In the genomic region with DNA sequence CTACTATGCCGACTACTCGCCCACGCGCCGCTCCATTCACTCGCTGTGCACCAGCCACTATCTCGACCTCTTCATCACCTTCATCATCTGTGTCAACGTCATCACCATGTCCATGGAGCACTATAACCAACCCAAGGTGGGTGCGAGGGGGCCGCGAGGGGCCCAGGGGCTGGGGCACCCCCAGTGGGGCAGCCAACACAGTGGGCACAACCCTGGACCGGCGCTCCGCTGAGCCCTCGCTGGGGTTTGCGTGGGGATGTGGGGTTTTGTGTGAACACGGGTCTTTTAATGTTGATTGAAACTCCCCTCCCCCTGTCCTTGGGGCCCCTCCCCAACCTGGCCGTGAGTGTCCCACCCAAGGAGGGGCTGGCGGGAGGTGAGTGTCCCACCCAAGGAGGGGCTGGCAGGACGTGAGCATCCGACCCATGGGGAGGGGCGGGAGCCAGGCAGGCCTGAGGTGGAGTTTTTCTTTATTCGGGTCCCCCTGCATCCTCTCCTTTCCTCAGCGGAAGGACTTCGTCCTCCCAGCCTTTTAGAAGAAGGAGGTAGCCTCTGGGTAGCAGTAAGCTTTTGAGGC, we compare ENCODE assay signal across 23 cellular contexts. TPM values are rescaled to one million over a fixed set of nuclear protein-coding genes. Genes with fewer than 3 reads are reported as not detected.
DNase-seq lines count a peak whose midpoint lies in the region; ATAC-seq, FAIRE-seq and TF ChIP-seq lines count a peak whose summit lies in the region.
"Had no signal": no experiment of that assay in that cellular context is flagged by ENCODE, and none has a peak within 500 bp of the region (broad histone marks: within the 10 kb centered on the region; RNA-seq: fewer than 3 reads in every experiment).

No MANE protein-coding gene starts in this region.

- H3K9me1 ChIP-seq in K562 (ENCODE audit: control insufficient read depth, insufficient read depth, low read length), result no peaks in the 10 kb centered on the region

- FAIRE-seq in K562 (lab: Jason Lieb, UNC), result no peak
- FAIRE-seq: A204.1, D721Med, G401.6, GM12891, GM19239 had no signal

- 2% methylated on average over 15 of the region's 25 CpGs for WGBS in K562 (ENCODE audit: insufficient coverage, low coverage, missing lambda C conversion rate)

- no peak for TF ChIP-seq POLR2A in K562 (conservative IDR thresholded peaks at IDR 0.05)

- DNase-seq in K562 (ENCODE audit: extremely low read depth in 1 of 4, low spot score in 3 of 4) (no peak), cerebellum (ENCODE audit: low spot score) (no peak)
- DNase-seq in CD4-positive, alpha-beta T cell, result no peak
- DNase-seq: 8988T; ACHN; BE2C; C1 segment of cervical spinal cord; Caco-2; Calu3; CD4-positive, CD25-positive, alpha-beta regulatory T cell; CD8-positive, alpha-beta T cell; DMS79 treated with DMSO at 0.1 percent for 48 hours; GF-D8 had no signal

- H3K9me3 ChIP-seq in HEK293 (ENCODE audit: control insufficient read depth, insufficient read depth, low read depth, low read length) (no peaks in the 10 kb centered on the region), K562 (replicated peaks; ENCODE audit: control insufficient read depth, insufficient read depth, low read depth, low read length) (no peaks in the 10 kb centered on the region)
- no peaks in the 10 kb centered on the region for H3K9me3 ChIP-seq in CD4-positive, alpha-beta T cell (ENCODE audit: control insufficient read depth, low read length)
- H3K9me3 ChIP-seq: BE2C, BLaER1, Caco-2 had no signal

- H4K20me1 ChIP-seq in K562 (replicated peaks; ENCODE audit: control insufficient read depth, insufficient read depth, low read length), result peaks cover 7% of the 10 kb centered on the region

- H3K4me1 ChIP-seq in HEK293 (ENCODE audit: control insufficient read depth, insufficient read depth, low read length) (no peaks in the 10 kb centered on the region), K562 (replicated peaks in 1 of 2; ENCODE audit: control insufficient read depth in 2 of 2, insufficient read depth in 2 of 2, low read length in 2 of 2) (peaks cover 0 to 64% of the 10 kb centered on the region in 2 experiments; a peak in 2 of 5 replicates)
- H3K4me1 ChIP-seq: BE2C, Caco-2 had no signal

- H3K4me1 Mint-ChIP-seq in CD4-positive, alpha-beta T cell (ENCODE audit: low read depth), result no peaks in the 10 kb centered on the region
- H3K4me1 Mint-ChIP-seq: CD14-positive monocyte; CD4-positive, CD25-positive, alpha-beta regulatory T cell had no signal

- no peak overlapping the region for H3K27ac ChIP-seq in HEK293 (ENCODE audit: extremely low read depth, low read depth, low read length)
- H3K27ac ChIP-seq in K562 (ENCODE audit: extremely low read depth, low read depth, low read length), result no peak overlapping the region
- H3K27ac ChIP-seq in CD4-positive, alpha-beta T cell (ENCODE audit: low read depth, low read length), result no peak overlapping the region
- H3K27ac ChIP-seq: BLaER1 had no signal

- no peak overlapping the region for H3K9ac ChIP-seq in K562 (ENCODE audit: insufficient read depth in 1 of 2, low read depth in 2 of 2, low read length in 2 of 2)
- H3K9ac ChIP-seq: BLaER1 had no signal

- no peaks in the 10 kb centered on the region for H3K36me3 Mint-ChIP-seq in CD4-positive, alpha-beta T cell (ENCODE audit: low read depth)
- H3K36me3 Mint-ChIP-seq: CD14-positive monocyte; CD4-positive, CD25-positive, alpha-beta regulatory T cell; CD8-positive, alpha-beta T cell had no signal

- no peak overlapping the region for H3K27ac Mint-ChIP-seq in CD4-positive, alpha-beta T cell
- H3K27ac Mint-ChIP-seq: CD14-positive monocyte; CD4-positive, CD25-positive, alpha-beta regulatory T cell; CD8-positive, alpha-beta T cell had no signal

- POLR2A ChIA-PET in HEK293 (lab: Yijun Ruan, JAX) (no interaction called here), K562 (lab: Yijun Ruan, JAX) (no interaction called here)
- POLR2A ChIA-PET in CD4-positive, alpha-beta T cell (lab: Charles Lee), result no interaction called here

- in situ Hi-C loops in K562 (cut with MboI), result no loop called here

- no peak for TF ChIP-seq CTCF in HEK293 (tag by site-specific recombination; IDR thresholded peaks at IDR 0.05)
- no peak for TF ChIP-seq CTCF in K562 (IDR thresholded peaks at IDR 0.05 in 2 of 3, conservative IDR thresholded peaks at IDR 0.05 in 1 of 3; ENCODE audit: insufficient read depth in 2 of 3, low read depth in 1 of 3, low read length in 3 of 3)
- no peak for TF ChIP-seq CTCF in CD4-positive, alpha-beta T cell (IDR thresholded peaks at IDR 0.05)

- ATAC-seq in K562, result no peak
- no peak for ATAC-seq in CD4-positive, alpha-beta T cell (ENCODE audit: poor library complexity)
- ATAC-seq: CD8-positive, alpha-beta T cell had no signal

- H2AFZ ChIP-seq in K562 (ENCODE audit: low read depth, low read length), result no peak overlapping the region

- intact Hi-C loops in K562 (cut with micrococcal nuclease), result no loop called here
- intact Hi-C loops in CD4-positive, alpha-beta T cell (cut with DNase I, micrococcal nuclease), result no loop called here

- peaks cover 33 to 88% of the 10 kb centered on the region in 2 experiments; a peak in 4 of 5 replicates for H3K27me3 ChIP-seq in K562 (ENCODE audit: control insufficient read depth in 2 of 2, insufficient read depth in 2 of 2, low read length in 2 of 2)
- H3K27me3 ChIP-seq in CD4-positive, alpha-beta T cell (ENCODE audit: control insufficient read depth, insufficient read depth, low read length), result no peaks in the 10 kb centered on the region
- H3K27me3 ChIP-seq: BE2C, BLaER1 had no signal

- BruUV-seq in K562 (replicated peaks; lab: Mats Ljungman, UMichigan), result no TSS peak

- no peak overlapping the region for H3K4me2 ChIP-seq in K562 (ENCODE audit: insufficient read depth, low read length)
- H3K4me2 ChIP-seq: BLaER1 had no signal

- CTCF ChIA-PET in HEK293 (lab: Yijun Ruan, JAX) (interaction anchor here (0.5 to 1.1 kb wide), 2 partner anchors 157 to 277 kb away, joined by 3 to 8 read pairs; no protein-coding TSS in a partner anchor), K562 (lab: Yijun Ruan, JAX; ENCODE audit: low intra/inter-chr PET ratio) (no interaction called here)
- CTCF ChIA-PET in CD4-positive, alpha-beta T cell (lab: Charles Lee), result no interaction called here

- no peaks in the 10 kb centered on the region for H3K9me3 Mint-ChIP-seq in CD4-positive, alpha-beta T cell
- H3K9me3 Mint-ChIP-seq: CD8-positive, alpha-beta T cell had no signal

- no peak for TF ChIP-seq EP300 in K562 (IDR thresholded peaks at IDR 0.05; ENCODE audit: low read length)

- no peaks in the 10 kb centered on the region for H3K79me2 ChIP-seq in K562 (ENCODE audit: control insufficient read depth, insufficient read depth, low read length)

- H3K4me3 Mint-ChIP-seq in CD4-positive, alpha-beta T cell, result no peak overlapping the region
- H3K4me3 Mint-ChIP-seq: CD14-positive monocyte; CD4-positive, CD25-positive, alpha-beta regulatory T cell; CD8-positive, alpha-beta T cell had no signal

- H3K4me3 ChIP-seq in HEK293 (ENCODE audit: low read depth, low read length) (no peak overlapping the region), K562 (no peak overlapping the region)
- H3K4me3 ChIP-seq: BLaER1 had no signal

- TF ChIP-seq RAD21 in K562 (CRISPR knock-in tag; conservative IDR thresholded peaks at IDR 0.05 in 1 of 2, IDR thresholded peaks at IDR 0.05 in 1 of 2), result no peak

- H3K36me3 ChIP-seq in HEK293 (ENCODE audit: control insufficient read depth in 2 of 2, insufficient read depth in 1 of 2, low read length in 2 of 2) (peaks cover 0 to 24% of the 10 kb centered on the region in 2 experiments; a peak in 1 of 3 replicates), K562 (ENCODE audit: control insufficient read depth, insufficient read depth, low read length) (no peaks in the 10 kb centered on the region)
- H3K36me3 ChIP-seq: BE2C had no signal

- H3K27me3 Mint-ChIP-seq in CD4-positive, alpha-beta T cell, result no peaks in the 10 kb centered on the region
- H3K27me3 Mint-ChIP-seq: CD4-positive, CD25-positive, alpha-beta regulatory T cell had no signal

RNA-seq across cellular contexts. Expression of a gene that starts 11.2 kb away (rescaled TPM):
- total RNA-seq in K562 (2011; cell fraction: chromatin; rRNA removed; ENCODE audit: low replicate concordance), result not detected in 2 replicates
- not detected in 2 replicates for total RNA-seq in K562 (2011; cell fraction: nucleolus; rRNA removed)
- total RNA-seq in K562 (2011; cell fraction: nucleoplasm; rRNA removed), result not detected in 2 replicates
- total RNA-seq in K562 (2014; rRNA removed) (not detected in 2 replicates), K562 (2014; rRNA removed; fragmentation: Illumina TruSeq; extraction: Trizol) (not detected in 2 replicates), K562 (2015; rRNA removed; fragmentation: Illumina TruSeq; extraction: Trizol) (not detected in 2 replicates), K562 (2021) (not detected in 2 replicates), cerebellum (not detected)
- polyA plus RNA-seq in K562 (2011; rRNA removed) (not detected in 2 replicates), K562 (2014; fragmentation: Illumina TruSeq; extraction: Trizol) (not detected in 2 replicates), K562 (2014; fragmentation: Nextera tagmentation; extraction: Ambion mirVana) (not detected), K562 (2014; rRNA removed) (not detected in 2 replicates)
- polyA plus RNA-seq in K562 (2011; cell fraction: cytosol; rRNA removed), result not detected in 2 replicates
- not detected in 2 replicates for polyA plus RNA-seq in K562 (2011; cell fraction: nucleus; rRNA removed)
- polyA plus RNA-seq in K562 (2012), result not detected in 2 replicates
- not detected in 2 replicates for polyA minus RNA-seq in K562 (2011; rRNA and poly(A)+ RNA removed)
- not detected in 2 replicates for polyA minus RNA-seq in K562 (2011; cell fraction: cytosol; rRNA and poly(A)+ RNA removed)
- polyA minus RNA-seq in K562 (2011; cell fraction: nucleus; rRNA and poly(A)+ RNA removed), result not detected in 2 replicates
- total RNA-seq in CD4-positive, alpha-beta T cell, result not detected
- total RNA-seq: A673; Caco-2; Calu3; CD4-positive, CD25-positive, alpha-beta regulatory T cell; CD8-positive, alpha-beta T cell had no signal
- polyA plus RNA-seq: AG04450; CD14-positive monocyte; CD4-positive, CD25-positive, alpha-beta regulatory T cell had no signal

RNA-seq across cellular contexts. Expression of a gene that starts 16.1 kb away (rescaled TPM):
- not detected in 2 replicates for total RNA-seq in K562 (2011; cell fraction: chromatin; rRNA removed; ENCODE audit: low replicate concordance)
- not detected in 2 replicates for total RNA-seq in K562 (2011; cell fraction: nucleolus; rRNA removed)
- total RNA-seq in K562 (2011; cell fraction: nucleoplasm; rRNA removed), result not detected in 2 replicates
- not detected in 2 replicates for total RNA-seq in K562 (2014; rRNA removed)
- not detected in 2 replicates for total RNA-seq in K562 (2014; rRNA removed; fragmentation: Illumina TruSeq; extraction: Trizol)
- total RNA-seq in K562 (2015; rRNA removed; fragmentation: Illumina TruSeq; extraction: Trizol), result not detected in 2 replicates
- total RNA-seq in K562 (2021), result 0.16 and 0.18 TPM in 2 replicates
- not detected in 2 replicates for polyA plus RNA-seq in K562 (2011; rRNA removed)
- not detected in 2 replicates for polyA plus RNA-seq in K562 (2011; cell fraction: cytosol; rRNA removed)
- polyA plus RNA-seq in K562 (2011; cell fraction: nucleus; rRNA removed), result not detected in 2 replicates
- polyA plus RNA-seq in K562 (2012), result not detected in 2 replicates
- not detected in 2 replicates for polyA plus RNA-seq in K562 (2014; fragmentation: Illumina TruSeq; extraction: Trizol)
- not detected for polyA plus RNA-seq in K562 (2014; fragmentation: Nextera tagmentation; extraction: Ambion mirVana)
- polyA plus RNA-seq in K562 (2014; rRNA removed), result not detected in 2 replicates
- not detected in 2 replicates for polyA minus RNA-seq in K562 (2011; rRNA and poly(A)+ RNA removed)
- polyA minus RNA-seq in K562 (2011; cell fraction: cytosol; rRNA and poly(A)+ RNA removed), result not detected in 2 replicates
- polyA minus RNA-seq in K562 (2011; cell fraction: nucleus; rRNA and poly(A)+ RNA removed), result not detected in 2 replicates
- not detected for total RNA-seq in cerebellum
- not detected for total RNA-seq in CD4-positive, alpha-beta T cell
- total RNA-seq: Caco-2; Calu3; CD4-positive, CD25-positive, alpha-beta regulatory T cell; CD8-positive, alpha-beta T cell had no signal
- polyA plus RNA-seq: AG04450; CD14-positive monocyte; CD4-positive, CD25-positive, alpha-beta regulatory T cell had no signal

RNA-seq across cellular contexts. Expression of a gene that starts 26.6 kb away (rescaled TPM):
- not detected in 2 replicates for total RNA-seq in K562 (2011; cell fraction: chromatin; rRNA removed; ENCODE audit: low replicate concordance)
- not detected in 2 replicates for total RNA-seq in K562 (2011; cell fraction: nucleolus; rRNA removed)
- total RNA-seq in K562 (2011; cell fraction: nucleoplasm; rRNA removed), result not detected in 2 replicates
- total RNA-seq in K562 (2014; rRNA removed) (not detected in 2 replicates), K562 (2014; rRNA removed; fragmentation: Illumina TruSeq; extraction: Trizol) (not detected in 2 replicates), K562 (2015; rRNA removed; fragmentation: Illumina TruSeq; extraction: Trizol) (not detected in 2 replicates), K562 (2021) (0.31 TPM in 1 of 2 replicates, not detected in the other), cerebellum (0.27 TPM)
- polyA plus RNA-seq in K562 (2011; rRNA removed) (not detected in 2 replicates), K562 (2014; fragmentation: Illumina TruSeq; extraction: Trizol) (not detected in 2 replicates), K562 (2014; fragmentation: Nextera tagmentation; extraction: Ambion mirVana) (not detected), K562 (2014; rRNA removed) (not detected in 2 replicates)
- polyA plus RNA-seq in K562 (2011; cell fraction: cytosol; rRNA removed), result not detected in 2 replicates
- polyA plus RNA-seq in K562 (2011; cell fraction: nucleus; rRNA removed), result not detected in 2 replicates
- polyA plus RNA-seq in K562 (2012), result 0.10 TPM in 1 of 2 replicates, not detected in the other
- polyA minus RNA-seq in K562 (2011; rRNA and poly(A)+ RNA removed), result not detected in 2 replicates
- not detected in 2 replicates for polyA minus RNA-seq in K562 (2011; cell fraction: cytosol; rRNA and poly(A)+ RNA removed)
- polyA minus RNA-seq in K562 (2011; cell fraction: nucleus; rRNA and poly(A)+ RNA removed), result not detected in 2 replicates
- under 1 TPM in 1 of 2 experiments, not detected in 1; 0.22 TPM for total RNA-seq in CD4-positive, alpha-beta T cell
- total RNA-seq: Caco-2; Calu3; CD4-positive, CD25-positive, alpha-beta regulatory T cell; CD8-positive, alpha-beta T cell had no signal
- polyA plus RNA-seq: AG04450; CD14-positive monocyte; CD4-positive, CD25-positive, alpha-beta regulatory T cell had no signal

RNA-seq across cellular contexts. Expression of a gene that starts 42.0 kb away (rescaled TPM):
- not detected in 2 replicates for total RNA-seq in K562 (2011; cell fraction: chromatin; rRNA removed; ENCODE audit: low replicate concordance)
- not detected in 2 replicates for total RNA-seq in K562 (2011; cell fraction: nucleolus; rRNA removed)
- total RNA-seq in K562 (2011; cell fraction: nucleoplasm; rRNA removed), result not detected in 2 replicates
- total RNA-seq in K562 (2014; rRNA removed) (not detected in 2 replicates), K562 (2014; rRNA removed; fragmentation: Illumina TruSeq; extraction: Trizol) (not detected in 2 replicates), K562 (2015; rRNA removed; fragmentation: Illumina TruSeq; extraction: Trizol) (not detected in 2 replicates), K562 (2021) (not detected in 2 replicates), cerebellum (not detected)
- polyA plus RNA-seq in K562 (2011; rRNA removed) (not detected in 2 replicates), K562 (2014; fragmentation: Illumina TruSeq; extraction: Trizol) (not detected in 2 replicates), K562 (2014; fragmentation: Nextera tagmentation; extraction: Ambion mirVana) (not detected), K562 (2014; rRNA removed) (not detected in 2 replicates)
- not detected in 2 replicates for polyA plus RNA-seq in K562 (2011; cell fraction: cytosol; rRNA removed)
- not detected in 2 replicates for polyA plus RNA-seq in K562 (2011; cell fraction: nucleus; rRNA removed)
- polyA plus RNA-seq in K562 (2012), result 0.07 TPM in 1 of 2 replicates, not detected in the other
- polyA minus RNA-seq in K562 (2011; rRNA and poly(A)+ RNA removed), result not detected in 2 replicates
- polyA minus RNA-seq in K562 (2011; cell fraction: cytosol; rRNA and poly(A)+ RNA removed), result not detected in 2 replicates
- not detected in 2 replicates for polyA minus RNA-seq in K562 (2011; cell fraction: nucleus; rRNA and poly(A)+ RNA removed)
- not detected for total RNA-seq in CD4-positive, alpha-beta T cell
- total RNA-seq: Caco-2; Calu3; CD4-positive, CD25-positive, alpha-beta regulatory T cell; CD8-positive, alpha-beta T cell had no signal
- polyA plus RNA-seq: AG04450; CD14-positive monocyte; CD4-positive, CD25-positive, alpha-beta regulatory T cell had no signal
